In genomic region chr1:46549697-46550681, GRCh38 we compare ENCODE assay signal across 9 cellular contexts. TPM values are rescaled to one million over a fixed set of nuclear protein-coding genes. Genes with fewer than 3 reads are reported as not detected.
A peak's percentile ranks its signal among the peaks of the same experiment; 100 is the strongest.
DNase-seq lines count a peak whose midpoint lies in the region; ATAC-seq and TF ChIP-seq lines count a peak whose summit lies in the region.
"Had no signal": no experiment of that assay in that cellular context is flagged by ENCODE, and none has a peak within 500 bp of the region (broad histone marks: within the 10 kb centered on the region; RNA-seq: fewer than 3 reads in every experiment).

No MANE protein-coding gene starts in this region.

- H3K9me3 ChIP-seq in neural progenitor cell (ENCODE audit: low read depth) (no peaks in the 10 kb centered on the region), uterus (no peaks in the 10 kb centered on the region)

- no peak overlapping the region for H3K4me2 ChIP-seq in neural progenitor cell

- H3K27ac ChIP-seq in neural progenitor cell (no peak overlapping the region), uterus (no peak overlapping the region)
- H3K27ac ChIP-seq: SK-N-MC had no signal

- no peak overlapping the region for H3K9ac ChIP-seq in neural progenitor cell

- no peaks in the 10 kb centered on the region for H3F3A ChIP-seq in neural progenitor cell (ENCODE audit: low read depth)

- ATAC-seq in HG02798 (IDR thresholded peaks at IDR 0.05; ENCODE audit: poor library complexity, unreplicated experiment) = no peak

- TF ChIP-seq CTCF in cardiac fibroblast (IDR thresholded peaks at IDR 0.05; ENCODE audit: low read depth, low read length) (no peak), neural progenitor cell (IDR thresholded peaks at IDR 0.05) (no peak), uterus (IDR thresholded peaks at IDR 0.05) (no peak)

- no peak overlapping the region for H3K4me3 Mint-ChIP-seq in activated T-cell treated with anti-CD3 and anti-CD28 coated beads, Interleukin-2, amount 50 U/mL, for 24 hours
- H3K4me3 Mint-ChIP-seq in neural progenitor cell = peak overlapping the region; percentile 65

- no peaks in the 10 kb centered on the region for H3K36me3 Mint-ChIP-seq in activated T-cell treated with anti-CD3 and anti-CD28 coated beads, Interleukin-2, amount 50 U/mL, for 24 hours (ENCODE audit: low read depth)
- no peaks in the 10 kb centered on the region for H3K36me3 Mint-ChIP-seq in neural progenitor cell

- H3K79me2 ChIP-seq in neural progenitor cell (ENCODE audit: low read depth) = no peaks in the 10 kb centered on the region

- peaks cover 12% of the 10 kb centered on the region for H3K4me1 Mint-ChIP-seq in activated T-cell treated with anti-CD3 and anti-CD28 coated beads, Interleukin-2, amount 50 U/mL, for 24 hours (ENCODE audit: low read depth)
- peaks cover 31% of the 10 kb centered on the region for H3K4me1 Mint-ChIP-seq in neural progenitor cell

- intact Hi-C loops in uterus (cut with DNase I; ENCODE audit: low total_unique reads) = no loop called here

- DNase-seq in activated T-cell treated with anti-CD3 and anti-CD28 coated beads for 1 hour (ENCODE audit: low read depth) (peak; percentile 26), RPMI7951 (ENCODE audit: low read depth) (peak; percentile 61), cardiac fibroblast (ENCODE audit: low read depth in 2 of 2) (peak; percentile 61 to 65), neural progenitor cell (ENCODE audit: low spot score) (peak; percentile 58), NCI-H524 treated with DMSO at 0.1 percent for 48 hours (lab: John Stamatoyannopoulos, UW) (no peak), uterus (no peak)
- no peak for DNase-seq in activated T-cell treated with anti-CD3 and anti-CD28 coated beads, Interleukin-2, amount 50 U/mL, for 24 hours

- no peak overlapping the region for H3K4me3 ChIP-seq in cardiac fibroblast (replicated peaks in 1 of 2; ENCODE audit: low read depth in 2 of 2, low read length in 2 of 2)
- H3K4me3 ChIP-seq in neural progenitor cell = no peak overlapping the region
- H3K4me3 ChIP-seq in uterus = no peak overlapping the region
- H3K4me3 ChIP-seq: SK-N-MC had no signal

- H3K27me3 Mint-ChIP-seq in activated T-cell treated with anti-CD3 and anti-CD28 coated beads, Interleukin-2, amount 50 U/mL, for 24 hours = peaks cover 23% of the 10 kb centered on the region
- peaks cover 33% of the 10 kb centered on the region for H3K27me3 Mint-ChIP-seq in neural progenitor cell (ENCODE audit: insufficient read depth, low read depth)

- H3K27me3 ChIP-seq in neural progenitor cell = peaks cover 30% of the 10 kb centered on the region
- H3K27me3 ChIP-seq in uterus = peaks cover 0 to under 1% of the 10 kb centered on the region in 2 donors

- no peaks in the 10 kb centered on the region for H4K20me1 ChIP-seq in neural progenitor cell (ENCODE audit: low read depth)

- no peaks in the 10 kb centered on the region for H3K9me3 Mint-ChIP-seq in activated T-cell treated with anti-CD3 and anti-CD28 coated beads, Interleukin-2, amount 50 U/mL, for 24 hours
- no peaks in the 10 kb centered on the region for H3K9me3 Mint-ChIP-seq in neural progenitor cell

- H2AFZ ChIP-seq in neural progenitor cell (replicated peaks) = no peak overlapping the region

- H3K4me1 ChIP-seq in neural progenitor cell (no peaks in the 10 kb centered on the region), uterus (no peaks in the 10 kb centered on the region)

- TF ChIP-seq POLR2A in uterus (IDR thresholded peaks at IDR 0.05) = no peak

- no peak overlapping the region for H3K27ac Mint-ChIP-seq in activated T-cell treated with anti-CD3 and anti-CD28 coated beads, Interleukin-2, amount 50 U/mL, for 24 hours
- H3K27ac Mint-ChIP-seq in neural progenitor cell = peak overlapping the region; percentile 78

- no peaks in the 10 kb centered on the region for H3K36me3 ChIP-seq in neural progenitor cell
- no peaks in the 10 kb centered on the region for H3K36me3 ChIP-seq in uterus

RNA-seq across cellular contexts. Expression of gene KNCN, which starts 1.5 kb away (rescaled TPM):
- total RNA-seq in RPMI7951 (2014; rRNA removed; shearing (Covaris generic)) = not detected in 2 replicates
- total RNA-seq in neural progenitor cell (ENCODE audit: low replicate concordance) (not detected in 2 replicates), uterus (not detected)

RNA-seq across cellular contexts. Expression of gene MKNK1, which starts 54.1 kb away (rescaled TPM):
- 16.7 and 16.8 TPM in 2 replicates for total RNA-seq in RPMI7951 (2014; rRNA removed; shearing (Covaris generic))
- 10.5 and 16.4 TPM in 2 replicates for total RNA-seq in neural progenitor cell (ENCODE audit: low replicate concordance)
- 10 to 100 TPM in 3 of 4 donors, 1 to 10 TPM in 1; 4.9 to 53.0 (median 24.3) TPM for total RNA-seq in uterus

Comparison
In these comparisons a context has a peak if more than half of its experiments do, and no peak if none do; other contexts are left out.
1. DNase-seq: peak in activated T-cell treated with anti-CD3 and anti-CD28 coated beads for 1 hour (single experiment), RPMI7951 (single experiment), cardiac fibroblast (2 of 2) and neural progenitor cell (single experiment); none in activated T-cell treated with anti-CD3 and anti-CD28 coated beads, Interleukin-2, amount 50 U/mL, for 24 hours (single experiment), NCI-H524 treated with DMSO at 0.1 percent for 48 hours (single experiment) and uterus (0 of 2).